Comparison of ENCODE assay signal across 18 cellular contexts in genomic region chr1:109388884-109389637, GRCh38. TPM values are rescaled to one million over a fixed set of nuclear protein-coding genes. Genes with fewer than 3 reads are reported as not detected.
A peak's percentile ranks its signal among the peaks of the same experiment; 100 is the strongest.
DNase-seq lines count a peak whose midpoint lies in the region; ATAC-seq and TF ChIP-seq lines count a peak whose summit lies in the region.
"Had no signal": no experiment of that assay in that cellular context is flagged by ENCODE, and none has a peak within 500 bp of the region (broad histone marks: within the 10 kb centered on the region; RNA-seq: fewer than 3 reads in every experiment).

No MANE protein-coding gene starts in this region.

- no peak for TF ChIP-seq CTCF in left ventricle myocardium inferior (IDR thresholded peaks at IDR 0.05; ENCODE audit: borderline replicate concordance)
- TF ChIP-seq CTCF in fibroblast of the aortic adventitia (IDR thresholded peaks at IDR 0.05; ENCODE audit: insufficient read depth, low read length): no peak
- no peak for TF ChIP-seq CTCF in psoas muscle (IDR thresholded peaks at IDR 0.05)

- H3K27ac ChIP-seq in left ventricle myocardium inferior (replicated peaks): peak overlapping the region; percentile 92
- H3K27ac ChIP-seq in psoas muscle: peak overlapping the region; percentile 97
- peak overlapping the region; percentile 99 for H3K27ac ChIP-seq in aorta (ENCODE audit: low read depth in 1 of 2, low read length in 2 of 2)
- H3K27ac ChIP-seq: HL-60, ovary had no signal

- intact Hi-C loops in left ventricle myocardium inferior (cut with micrococcal nuclease): no loop called here
- intact Hi-C loops in left ventricle myocardium superior (cut with micrococcal nuclease): no loop called here
- intact Hi-C loops in psoas muscle (cut with DNase I): no loop called here
- intact Hi-C loops in aorta (cut with DNase I): loop anchor here in 1 of 2 donors (1.0 kb wide), 1 partner anchor 13 kb away; no protein-coding TSS in a partner anchor
- intact Hi-C loops in activated naive CD4-positive, alpha-beta T cell treated with anti-CD3 and anti-CD28 coated beads for 36 hours (cut with micrococcal nuclease): no loop called here

- H3K27me3 ChIP-seq in left ventricle myocardium inferior (ENCODE audit: low read depth) (no peaks in the 10 kb centered on the region), psoas muscle (ENCODE audit: insufficient read depth in 3 of 3, low read length in 2 of 3) (no peaks in the 10 kb centered on the region), aorta (ENCODE audit: control insufficient read depth in 1 of 2, insufficient read depth in 2 of 2, low read length in 1 of 2) (no peaks in the 10 kb centered on the region)
- H3K27me3 ChIP-seq: ovary, Peyer's patch had no signal

- H3K4me3 Mint-ChIP-seq in activated naive CD4-positive, alpha-beta T cell treated with anti-CD3 and anti-CD28 coated beads for 36 hours: no peak overlapping the region
- H3K4me3 Mint-ChIP-seq: activated CD8-positive, alpha-beta memory T cell treated with anti-CD3 and anti-CD28 coated beads, Interleukin-2, amount 10 ng/mL, durations not matched to agents 7 days and 5 days; mesothelial cell of epicardium had no signal

- H3K36me3 ChIP-seq in left ventricle myocardium inferior (no peaks in the 10 kb centered on the region), psoas muscle (ENCODE audit: insufficient read depth in 1 of 2, low read depth in 1 of 2) (no peaks in the 10 kb centered on the region), aorta (ENCODE audit: control insufficient read depth in 1 of 2, insufficient read depth in 2 of 2, low read length in 1 of 2) (peaks cover 0 to under 1% of the 10 kb centered on the region in 2 donors)
- H3K36me3 ChIP-seq: ovary, Peyer's patch had no signal

- peaks cover 4% of the 10 kb centered on the region for H3K4me1 Mint-ChIP-seq in activated naive CD4-positive, alpha-beta T cell treated with anti-CD3 and anti-CD28 coated beads for 36 hours (ENCODE audit: low read depth)

- 46 to 57% (median 49%) methylated on average over 7 of the region's 7 CpGs for WGBS in psoas muscle, 3 donors
- WGBS in aorta, 2 donors: 37 to 39% methylated on average over 7 of the region's 7 CpGs

- no peak for DNase-seq in left ventricle myocardium inferior
- DNase-seq in left ventricle myocardium superior: no peak
- peak; percentile 35 for DNase-seq in fibroblast of the aortic adventitia (ENCODE audit: low read depth)
- no peak for DNase-seq in psoas muscle
- no peak for DNase-seq in aorta
- no peak for DNase-seq in mucosa of gallbladder (ENCODE audit: low spot score)
- DNase-seq in DMS153 (lab: John Stamatoyannopoulos, UW): no peak
- no peak for DNase-seq in activated naive CD4-positive, alpha-beta T cell treated with anti-CD3 and anti-CD28 coated beads for 36 hours
- DNase-seq: activated CD8-positive, alpha-beta memory T cell treated with anti-CD3 and anti-CD28 coated beads, Interleukin-2, amount 10 ng/mL, durations not matched to agents 7 days and 5 days; activated naive CD4-positive, alpha-beta T cell treated with Interleukin-2 at 50 U/mL for 16 hours; central memory CD4-positive, alpha-beta T cell; Kasumi-1; NCI-H1436 treated with DMSO at 0.1 percent for 48 hours; NCI-H510A treated with DMSO at 0.1 percent for 48 hours; ovary; Peyer's patch had no signal

- CTCF ChIA-PET in activated naive CD4-positive, alpha-beta T cell treated with anti-CD3 and anti-CD28 coated beads for 36 hours (lab: Charles Lee): interaction anchor here (1.1 to 4.7 kb wide), 2 partner anchors 10 to 143 kb away, joined by 3 to 14 read pairs; no protein-coding TSS in a partner anchor

- H3K27ac Mint-ChIP-seq in activated naive CD4-positive, alpha-beta T cell treated with anti-CD3 and anti-CD28 coated beads for 36 hours: no peak overlapping the region
- H3K27ac Mint-ChIP-seq: activated CD8-positive, alpha-beta memory T cell treated with anti-CD3 and anti-CD28 coated beads, Interleukin-2, amount 10 ng/mL, durations not matched to agents 7 days and 5 days had no signal

- peaks cover 33% of the 10 kb centered on the region for H3K27me3 Mint-ChIP-seq in activated naive CD4-positive, alpha-beta T cell treated with anti-CD3 and anti-CD28 coated beads for 36 hours (ENCODE audit: low read depth)

- H3K9me3 Mint-ChIP-seq in activated naive CD4-positive, alpha-beta T cell treated with anti-CD3 and anti-CD28 coated beads for 36 hours: no peaks in the 10 kb centered on the region

- no peaks in the 10 kb centered on the region for H3K9me3 ChIP-seq in left ventricle myocardium inferior (replicated peaks)
- H3K9me3 ChIP-seq in psoas muscle: no peaks in the 10 kb centered on the region
- no peaks in the 10 kb centered on the region for H3K9me3 ChIP-seq in aorta (ENCODE audit: control insufficient read depth, low read length)
- H3K9me3 ChIP-seq: ovary, Peyer's patch had no signal

- ATAC-seq in left ventricle myocardium superior (no peak), psoas muscle (peak in 3 of 4 donors; percentile 19 to 44 (median 30)), aorta (ENCODE audit: low FRiP score) (no peak)
- ATAC-seq: activated CD8-positive, alpha-beta memory T cell treated with anti-CD3 and anti-CD28 coated beads, Interleukin-2, amount 10 ng/mL, durations not matched to agents 7 days and 5 days had no signal

- H3K36me3 Mint-ChIP-seq in activated naive CD4-positive, alpha-beta T cell treated with anti-CD3 and anti-CD28 coated beads for 36 hours (ENCODE audit: low read depth): no peaks in the 10 kb centered on the region
- H3K36me3 Mint-ChIP-seq: activated CD8-positive, alpha-beta memory T cell treated with anti-CD3 and anti-CD28 coated beads, Interleukin-2, amount 10 ng/mL, durations not matched to agents 7 days and 5 days had no signal

- peaks cover 96% of the 10 kb centered on the region for H3K4me1 ChIP-seq in left ventricle myocardium inferior
- peaks cover 87% of the 10 kb centered on the region for H3K4me1 ChIP-seq in psoas muscle
- peaks cover 12 to 20% of the 10 kb centered on the region in 2 donors for H3K4me1 ChIP-seq in aorta (ENCODE audit: control insufficient read depth in 1 of 2, insufficient read depth in 2 of 2, low read length in 2 of 2)

- H3K4me3 ChIP-seq in left ventricle myocardium inferior: peak overlapping the region; percentile 74
- no peak overlapping the region for H3K4me3 ChIP-seq in fibroblast of the aortic adventitia (ENCODE audit: low read depth, low read length)
- H3K4me3 ChIP-seq in psoas muscle: peak overlapping the region; percentile 72
- peak overlapping the region in 1 of 2 donors; percentile 34 for H3K4me3 ChIP-seq in aorta (ENCODE audit: low read length in 2 of 2)
- H3K4me3 ChIP-seq: ovary, Peyer's patch had no signal

RNA-seq across cellular contexts. Expression of gene SORT1, which starts 8.7 kb away (rescaled TPM):
- 146 TPM for total RNA-seq in left ventricle myocardium inferior
- total RNA-seq in left ventricle myocardium superior: 117 TPM
- 3.0 and 4.5 TPM in 2 replicates for total RNA-seq in fibroblast of the aortic adventitia (ENCODE audit: low replicate concordance)
- 100 to 1,000 TPM; 123 to 363 (median 207) TPM for total RNA-seq in psoas muscle
- 100 to 1,000 TPM in 1 of 3 donors, 10 to 100 TPM in 2; 15.8 to 131 (median 81.9) TPM for polyA plus RNA-seq in psoas muscle
- 100 to 1,000 TPM; 119 to 310 TPM for total RNA-seq in aorta
- polyA plus RNA-seq in aorta: 10 to 100 TPM; 47.3 to 74.6 TPM
- 96.7 TPM for total RNA-seq in mucosa of gallbladder
- under 1 TPM; 0.32 to 0.33 TPM for total RNA-seq in activated naive CD4-positive, alpha-beta T cell treated with anti-CD3 and anti-CD28 coated beads for 36 hours

RNA-seq across cellular contexts. Expression of gene PSMA5, which starts 37.2 kb away (rescaled TPM):
- total RNA-seq in left ventricle myocardium inferior (49.9 TPM), left ventricle myocardium superior (50.8 TPM), fibroblast of the aortic adventitia (ENCODE audit: low replicate concordance) (40.0 and 56.1 TPM in 2 replicates), psoas muscle (100 to 1,000 TPM in 1 of 4 donors, 10 to 100 TPM in 3; 58.1 to 123 (median 94.6) TPM), aorta (10 to 100 TPM; 37.4 to 49.9 TPM), mucosa of gallbladder (58.5 TPM)
- polyA plus RNA-seq in psoas muscle (100 to 1,000 TPM in 2 of 3 donors, 10 to 100 TPM in 1; 90.6 to 213 (median 146) TPM), aorta (10 to 100 TPM; 39.1 to 57.1 TPM)
- total RNA-seq in activated naive CD4-positive, alpha-beta T cell treated with anti-CD3 and anti-CD28 coated beads for 36 hours: 100 to 1,000 TPM; 181 to 202 TPM

Comparison
In these comparisons a context has a peak if more than half of its experiments do, and no peak if none do; other contexts are left out.
1. ATAC-seq: peak in psoas muscle (3 of 4); none in left ventricle myocardium superior (single experiment) and aorta (single experiment).
2. RNA of gene SORT1, which starts 8.7 kb away (total RNA-seq): 119 to 310 TPM in aorta, 123 to 363 TPM in psoas muscle, 146 TPM in left ventricle myocardium inferior (single experiment), 117 TPM in left ventricle myocardium superior (single experiment) and 96.7 TPM in mucosa of gallbladder (single experiment); 3.0 to 4.5 TPM in fibroblast of the aortic adventitia and 0.32 to 0.33 TPM in activated naive CD4-positive, alpha-beta T cell treated with anti-CD3 and anti-CD28 coated beads for 36 hours; every median in the first group is over 10 times any median in the second.
3. Peak in every context shown above with its lines, with median percentiles within 50 percentile points of each other: H3K27ac ChIP-seq.